Comparison of ENCODE assay signal across 18 cellular contexts in genomic region chrX:13235930-13236329, GRCh38.
DNase-seq lines count a peak whose midpoint lies in the region; ATAC-seq, FAIRE-seq and TF ChIP-seq lines count a peak whose summit lies in the region.
"Had no signal": no experiment of that assay in that cellular context is flagged by ENCODE, and none has a peak within 500 bp of the region (broad histone marks: within the 10 kb centered on the region; RNA-seq: fewer than 3 reads in every experiment).

No MANE protein-coding gene starts in this region.

- DNase-seq in A549 (ENCODE audit: low read depth in 1 of 2, low spot score in 1 of 2): no peak
- no peak for DNase-seq in GM12892 (ENCODE audit: insufficient read length)
- DNase-seq in NCI-H524 (lab: John Stamatoyannopoulos, UW): peak; percentile 69 to 85
- peak; percentile 20 for DNase-seq in WERI-Rb-1
- no peak for DNase-seq in PC-9
- DNase-seq in NCI-H187 (lab: John Stamatoyannopoulos, UW): no peak
- no peak for DNase-seq in upper lobe of right lung
- DNase-seq: activated CD8-positive, alpha-beta memory T cell treated with anti-CD3 and anti-CD28 coated beads, Interleukin-2, amount 50 U/mL, for 48 hours; activated effector memory CD4-positive, alpha-beta T cell treated with anti-CD3 and anti-CD28 coated beads, Interleukin-2, amount 50 U/mL, for 16 hours; DND-41; NCI-H1092 treated with DMSO at 0.1 percent for 48 hours; psoas muscle; SW 1271; tibial artery had no signal

- FAIRE-seq in A549 (lab: Jason Lieb, UNC) (peak; percentile 63), GM12892 (lab: Jason Lieb, UNC) (peak; percentile 90)
- FAIRE-seq: H54 had no signal

- H3F3A ChIP-seq in PC-9 (ENCODE audit: insufficient read depth, low read depth): 0 out of 2 replicates have a peak, but pooled peaks cover 3% of the 10 kb centered on the region

- no peak for TF ChIP-seq RAD21 in A549 (conservative IDR thresholded peaks at IDR 0.05 in 1 of 2, IDR thresholded peaks at IDR 0.05 in 1 of 2)

- POLR2A ChIA-PET in A549 (lab: Yijun Ruan, JAX): interaction anchor here (0.6 kb wide), 1 partner anchor 125 kb away, joined by 5 read pairs; no protein-coding TSS in a partner anchor
- POLR2A ChIA-PET in PC-9 (lab: Charles Lee; ENCODE audit: unreplicated experiment): no interaction called here

- H3K79me2 ChIP-seq in PC-9 (ENCODE audit: low read depth): no peaks in the 10 kb centered on the region

- TF ChIP-seq CTCF in A549 (IDR thresholded peaks at IDR 0.05): no peak
- TF ChIP-seq CTCF in WERI-Rb-1 (IDR thresholded peaks at IDR 0.05; ENCODE audit: low read depth, low read length): no peak
- no peak for TF ChIP-seq CTCF in PC-9 (conservative IDR thresholded peaks at IDR 0.05)
- no peak for TF ChIP-seq CTCF in upper lobe of right lung (IDR thresholded peaks at IDR 0.05)

- no peaks in the 10 kb centered on the region for H3K27me3 ChIP-seq in WERI-Rb-1 (ENCODE audit: insufficient read depth, low read depth, severe bottlenecking)
- H3K27me3 ChIP-seq in PC-9 (ENCODE audit: insufficient read depth, low read depth): no peaks in the 10 kb centered on the region
- H3K27me3 ChIP-seq in upper lobe of right lung: no peaks in the 10 kb centered on the region
- H3K27me3 ChIP-seq: tibial artery had no signal

- no peak overlapping the region for H3K27ac ChIP-seq in A549
- no peak overlapping the region for H3K27ac ChIP-seq in WERI-Rb-1
- H3K27ac ChIP-seq in PC-9: no peak overlapping the region
- no peak overlapping the region for H3K27ac ChIP-seq in upper lobe of right lung
- H3K27ac ChIP-seq: breast epithelium, KMS-11, psoas muscle, tibial artery had no signal

- H2AFZ ChIP-seq in PC-9: no peak overlapping the region

- intact Hi-C loops in PC-9 (cut with micrococcal nuclease; ENCODE audit: unreplicated experiment) (no loop called here), upper lobe of right lung (cut with DNase I) (no loop called here)

- no peaks in the 10 kb centered on the region for H4K20me1 ChIP-seq in PC-9 (ENCODE audit: insufficient read depth)

- TF ChIP-seq POLR2A in A549 (IDR thresholded peaks at IDR 0.05; ENCODE audit: low read length) (no peak), GM12892 (IDR thresholded peaks at IDR 0.05; ENCODE audit: low read depth, low read length) (no peak)

- ATAC-seq in A549 (no peak), HG03095 (IDR thresholded peaks at IDR 0.05; ENCODE audit: unreplicated experiment) (no peak), upper lobe of right lung (no peak)
- ATAC-seq: psoas muscle had no signal

- no peak overlapping the region for H3K4me3 ChIP-seq in A549
- H3K4me3 ChIP-seq in WERI-Rb-1 (ENCODE audit: low read depth, low read length): no peak overlapping the region
- H3K4me3 ChIP-seq in PC-9: no peak overlapping the region
- H3K4me3 ChIP-seq in upper lobe of right lung: no peak overlapping the region
- H3K4me3 ChIP-seq: breast epithelium, psoas muscle, tibial artery had no signal

- WGBS in A549 (ENCODE audit: missing lambda C conversion rate): 97% methylated on average over 1 of the region's 1 CpG

- H3K36me3 ChIP-seq in WERI-Rb-1 (no peaks in the 10 kb centered on the region), PC-9 (ENCODE audit: low read depth) (no peaks in the 10 kb centered on the region), upper lobe of right lung (no peaks in the 10 kb centered on the region)
- H3K36me3 ChIP-seq: breast epithelium, tibial artery had no signal

- no peak for TF ChIP-seq EP300 in A549 (IDR thresholded peaks at IDR 0.05)

- BruUV-seq in PC-9 (replicated peaks; lab: Mats Ljungman, UMichigan): no TSS peak

- H3K4me2 ChIP-seq in A549: no peak overlapping the region
- H3K4me2 ChIP-seq in PC-9: no peak overlapping the region
- H3K4me2 ChIP-seq: KMS-11 had no signal

- H3K9me2 ChIP-seq in PC-9 (ENCODE audit: insufficient read depth): no peaks in the 10 kb centered on the region; the same call in 1 of the 2 replicates

- no peaks in the 10 kb centered on the region for H3K4me1 ChIP-seq in A549
- H3K4me1 ChIP-seq in PC-9 (replicated peaks; ENCODE audit: insufficient read depth): 0 out of 2 replicates have a peak, but pooled peaks cover 5% of the 10 kb centered on the region
- no peaks in the 10 kb centered on the region for H3K4me1 ChIP-seq in upper lobe of right lung
- H3K4me1 ChIP-seq: breast epithelium, psoas muscle, tibial artery had no signal

- H3K9me3 ChIP-seq in A549 (no peaks in the 10 kb centered on the region), WERI-Rb-1 (ENCODE audit: severe bottlenecking) (no peaks in the 10 kb centered on the region), PC-9 (ENCODE audit: insufficient read depth, low read depth) (no peaks in the 10 kb centered on the region), upper lobe of right lung (no peaks in the 10 kb centered on the region)
- H3K9me3 ChIP-seq: breast epithelium, psoas muscle, tibial artery had no signal

- CTCF ChIA-PET in A549 (lab: Yijun Ruan, JAX): no interaction called here
- CTCF ChIA-PET in PC-9 (lab: Charles Lee): no interaction called here

TF ChIP-seq in A549, 52 proteins besides CTCF, POLR2A, EP300 and RAD21:
- no peak for TF ChIP-seq HDAC2 (IDR thresholded peaks at IDR 0.05)
- no peak for TF ChIP-seq E2F6 (IDR thresholded peaks at IDR 0.05; ENCODE audit: borderline replicate concordance, low read depth)
- no peak for TF ChIP-seq EHMT2 (IDR thresholded peaks at IDR 0.05; ENCODE audit: low read depth)
- TF ChIP-seq HEYL (CRISPR knock-in tag; IDR thresholded peaks at IDR 0.05): no peak
- no peak for TF ChIP-seq ZC3H11A (IDR thresholded peaks at IDR 0.05)
- TF ChIP-seq MYC (IDR thresholded peaks at IDR 0.05; ENCODE audit: borderline replicate concordance, low read length): no peak
- TF ChIP-seq MAZ (IDR thresholded peaks at IDR 0.05; ENCODE audit: borderline replicate concordance, low read depth, low read length): no peak
- TF ChIP-seq CBX8 (IDR thresholded peaks at IDR 0.05): no peak
- no peak for TF ChIP-seq ZFP36 (IDR thresholded peaks at IDR 0.05; ENCODE audit: borderline replicate concordance, partially characterized antibody)
- no peak for TF ChIP-seq TFCP2L1 (CRISPR knock-in tag; IDR thresholded peaks at IDR 0.05)
- TF ChIP-seq ZSCAN20 (CRISPR knock-in tag; IDR thresholded peaks at IDR 0.05): no peak
- no peak for TF ChIP-seq ESRRA (IDR thresholded peaks at IDR 0.05; ENCODE audit: borderline replicate concordance, low read length)
- no peak for TF ChIP-seq NFE2L2 (conservative IDR thresholded peaks at IDR 0.05; ENCODE audit: low read length)

Comparison
In these comparisons a context has a peak if more than half of its experiments do, and no peak if none do; other contexts are left out.
1. DNase-seq: peak in NCI-H524 (2 of 2) and WERI-Rb-1 (single experiment); none in A549 (0 of 2), GM12892 (single experiment), PC-9 (0 of 2), NCI-H187 (0 of 2) and upper lobe of right lung (single experiment).